Comparison of ENCODE assay signal across 1 cellular context in the genomic region with DNA sequence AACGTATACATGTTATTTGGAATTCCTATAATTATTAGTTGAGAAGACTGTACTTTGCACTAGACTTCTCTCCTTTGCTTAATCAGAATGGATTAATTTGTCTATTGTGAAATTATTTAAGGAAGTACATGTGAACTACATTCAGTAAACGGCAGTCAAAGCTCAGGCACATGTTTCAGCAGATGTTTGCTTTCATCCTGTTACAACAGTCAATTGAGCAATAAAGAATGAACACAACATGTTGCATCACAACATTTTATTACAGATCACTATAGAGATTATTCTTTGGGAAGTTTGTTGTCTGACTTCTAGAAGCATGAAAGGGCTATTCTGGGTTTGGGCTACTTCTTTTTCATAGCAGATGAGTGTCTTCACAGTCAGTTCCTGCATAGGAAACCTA.
TF ChIP-seq lines count a peak whose summit lies in the region.

No MANE protein-coding gene starts in this region.

TF ChIP-seq in K562, 482 proteins besides CTCF, POLR2A, EP300 and RAD21 (continued from another document):
- TF ChIP-seq, protein P1, sequence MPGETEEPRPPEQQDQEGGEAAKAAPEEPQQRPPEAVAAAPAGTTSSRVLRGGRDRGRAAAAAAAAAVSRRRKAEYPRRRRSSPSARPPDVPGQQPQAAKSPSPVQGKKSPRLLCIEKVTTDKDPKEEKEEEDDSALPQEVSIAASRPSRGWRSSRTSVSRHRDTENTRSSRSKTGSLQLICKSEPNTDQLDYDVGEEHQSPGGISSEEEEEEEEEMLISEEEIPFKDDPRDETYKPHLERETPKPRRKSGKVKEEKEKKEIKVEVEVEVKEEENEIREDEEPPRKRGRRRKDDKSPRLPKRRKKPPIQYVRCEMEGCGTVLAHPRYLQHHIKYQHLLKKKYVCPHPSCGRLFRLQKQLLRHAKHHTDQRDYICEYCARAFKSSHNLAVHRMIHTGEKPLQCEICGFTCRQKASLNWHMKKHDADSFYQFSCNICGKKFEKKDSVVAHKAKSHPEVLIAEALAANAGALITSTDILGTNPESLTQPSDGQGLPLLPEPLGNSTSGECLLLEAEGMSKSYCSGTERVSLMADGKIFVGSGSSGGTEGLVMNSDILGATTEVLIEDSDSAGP (CRISPR knock-in tag; IDR thresholded peaks at IDR 0.05): no peak
- TF ChIP-seq GTF2E2 (tag; IDR thresholded peaks at IDR 0.05) (no peak), MYC (IDR thresholded peaks at IDR 0.05; ENCODE audit: low read depth, low read length) (peak; percentile 86), MYC (CRISPR knock-in tag; IDR thresholded peaks at IDR 0.05; ENCODE audit: borderline replicate concordance, low read depth) (no peak), CHCHD3 (CRISPR knock-in tag; IDR thresholded peaks at IDR 0.05) (no peak), ZNF75A (CRISPR knock-in tag; IDR thresholded peaks at IDR 0.05) (no peak), PCBP1 (IDR thresholded peaks at IDR 0.05; ENCODE audit: low read depth, low read length, poor library complexity, severe bottlenecking) (no peak), NCOR1 (IDR thresholded peaks at IDR 0.05) (no peak), SMARCB1 (IDR thresholded peaks at IDR 0.05; ENCODE audit: insufficient read length, low read depth) (no peak), MAFK (IDR thresholded peaks at IDR 0.05; ENCODE audit: low read length) (no peak), HNRNPUL1 (IDR thresholded peaks at IDR 0.05; ENCODE audit: low read length) (no peak), ZNF311 (CRISPR knock-in tag; IDR thresholded peaks at IDR 0.05) (no peak), BDP1 (IDR thresholded peaks at IDR 0.05; ENCODE audit: insufficient read depth, insufficient read length) (no peak), ATF3 (IDR thresholded peaks at IDR 0.05) (peak; percentile 82), ATF3 (CRISPR knock-in tag; conservative IDR thresholded peaks at IDR 0.05) (no peak), FOSL1 (tag; conservative IDR thresholded peaks at IDR 0.05) (peak; percentile 37; the same call in 1 of the 2 replicates), ARID3A (IDR thresholded peaks at IDR 0.05; ENCODE audit: borderline replicate concordance, low read depth, low read length) (no peak)
- TF ChIP-seq, protein P2, sequence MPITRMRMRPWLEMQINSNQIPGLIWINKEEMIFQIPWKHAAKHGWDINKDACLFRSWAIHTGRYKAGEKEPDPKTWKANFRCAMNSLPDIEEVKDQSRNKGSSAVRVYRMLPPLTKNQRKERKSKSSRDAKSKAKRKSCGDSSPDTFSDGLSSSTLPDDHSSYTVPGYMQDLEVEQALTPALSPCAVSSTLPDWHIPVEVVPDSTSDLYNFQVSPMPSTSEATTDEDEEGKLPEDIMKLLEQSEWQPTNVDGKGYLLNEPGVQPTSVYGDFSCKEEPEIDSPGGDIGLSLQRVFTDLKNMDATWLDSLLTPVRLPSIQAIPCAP (CRISPR knock-in tag; IDR thresholded peaks at IDR 0.05; ENCODE audit: borderline replicate concordance): no peak
- TF ChIP-seq, protein P3, sequence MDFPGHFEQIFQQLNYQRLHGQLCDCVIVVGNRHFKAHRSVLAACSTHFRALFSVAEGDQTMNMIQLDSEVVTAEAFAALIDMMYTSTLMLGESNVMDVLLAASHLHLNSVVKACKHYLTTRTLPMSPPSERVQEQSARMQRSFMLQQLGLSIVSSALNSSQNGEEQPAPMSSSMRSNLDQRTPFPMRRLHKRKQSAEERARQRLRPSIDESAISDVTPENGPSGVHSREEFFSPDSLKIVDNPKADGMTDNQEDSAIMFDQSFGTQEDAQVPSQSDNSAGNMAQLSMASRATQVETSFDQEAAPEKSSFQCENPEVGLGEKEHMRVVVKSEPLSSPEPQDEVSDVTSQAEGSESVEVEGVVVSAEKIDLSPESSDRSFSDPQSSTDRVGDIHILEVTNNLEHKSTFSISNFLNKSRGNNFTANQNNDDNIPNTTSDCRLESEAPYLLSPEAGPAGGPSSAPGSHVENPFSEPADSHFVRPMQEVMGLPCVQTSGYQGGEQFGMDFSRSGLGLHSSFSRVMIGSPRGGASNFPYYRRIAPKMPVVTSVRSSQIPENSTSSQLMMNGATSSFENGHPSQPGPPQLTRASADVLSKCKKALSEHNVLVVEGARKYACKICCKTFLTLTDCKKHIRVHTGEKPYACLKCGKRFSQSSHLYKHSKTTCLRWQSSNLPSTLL (IDR thresholded peaks at IDR 0.05): no peak
